8 cellular contexts compared by ENCODE assay signal in genomic region chr1:35882586-35882944, GRCh38. TPM values are rescaled to one million over a fixed set of nuclear protein-coding genes. Genes with fewer than 3 reads are reported as not detected.
DNase-seq lines count a peak whose midpoint lies in the region; ATAC-seq and TF ChIP-seq lines count a peak whose summit lies in the region.

No MANE protein-coding gene starts in this region.

- no peak for DNase-seq in activated naive CD4-positive, alpha-beta T cell (lab: John Stamatoyannopoulos, UW)
- DNase-seq in body of pancreas (peak in 2 of 4 donors; percentile 8 to 12), memory B cell (ENCODE audit: low spot score in 2 of 2) (no peak), type B pancreatic cell (ENCODE audit: extremely low spot score, unreplicated experiment) (no peak), NCI-H1436 treated with DMSO at 0.1 percent for 48 hours (lab: John Stamatoyannopoulos, UW) (no peak), hepatic stellate cell (ENCODE audit: low spot score) (no peak), NCI-H345 (lab: John Stamatoyannopoulos, UW) (no peak)

- ATAC-seq in body of pancreas (no peak), memory B cell (ENCODE audit: low read depth) (no peak)

- peak overlapping the region; percentile 79 for H3K27ac Mint-ChIP-seq in activated naive CD4-positive, alpha-beta T cell treated with anti-CD3 and anti-CD28 coated beads, Interleukin-2, amount 50 U/mL, for 24 hours
- H3K27ac Mint-ChIP-seq in memory B cell (peak overlapping the region; percentile 93), type B pancreatic cell (no peak overlapping the region)

- peaks cover 30% of the 10 kb centered on the region for H3K4me1 ChIP-seq in body of pancreas

- peaks cover 52% of the 10 kb centered on the region for H3K4me1 Mint-ChIP-seq in activated naive CD4-positive, alpha-beta T cell treated with anti-CD3 and anti-CD28 coated beads, Interleukin-2, amount 50 U/mL, for 24 hours
- H3K4me1 Mint-ChIP-seq in memory B cell, result peaks cover 37% of the 10 kb centered on the region
- peaks cover 32% of the 10 kb centered on the region for H3K4me1 Mint-ChIP-seq in type B pancreatic cell (ENCODE audit: unreplicated experiment)

- TF ChIP-seq CTCF in body of pancreas (IDR thresholded peaks at IDR 0.05), result no peak
- TF ChIP-seq CTCF in type B pancreatic cell (conservative IDR thresholded peaks at IDR 0.05), result no peak

- 44 to 48% methylated on average over 14 to 16 of the region's 16 CpGs for WGBS in body of pancreas, 2 donors

- H3K9me3 ChIP-seq in body of pancreas, result no peaks in the 10 kb centered on the region

- intact Hi-C loops in body of pancreas (cut with DNase I), result no loop called here

- no peak overlapping the region for H3K4me3 ChIP-seq in body of pancreas

- H3K27ac ChIP-seq in body of pancreas, result peak overlapping the region in 3 of 4 donors; percentile 66 to 85 (median 77)

- H3K27me3 ChIP-seq in body of pancreas, result no peaks in the 10 kb centered on the region

- no peak for TF ChIP-seq POLR2A in body of pancreas (IDR thresholded peaks at IDR 0.05)

- no peaks in the 10 kb centered on the region for H3K9me3 Mint-ChIP-seq in activated naive CD4-positive, alpha-beta T cell treated with anti-CD3 and anti-CD28 coated beads, Interleukin-2, amount 50 U/mL, for 24 hours
- H3K9me3 Mint-ChIP-seq in memory B cell, result no peaks in the 10 kb centered on the region
- H3K9me3 Mint-ChIP-seq in type B pancreatic cell, result no peaks in the 10 kb centered on the region

- no peaks in the 10 kb centered on the region for H3K36me3 Mint-ChIP-seq in activated naive CD4-positive, alpha-beta T cell treated with anti-CD3 and anti-CD28 coated beads, Interleukin-2, amount 50 U/mL, for 24 hours
- H3K36me3 Mint-ChIP-seq in memory B cell (no peaks in the 10 kb centered on the region), type B pancreatic cell (no peaks in the 10 kb centered on the region)

- no peaks in the 10 kb centered on the region for H3K36me3 ChIP-seq in body of pancreas (replicated peaks in 1 of 2; ENCODE audit: insufficient read depth in 1 of 2, low read depth in 2 of 2)

- peak overlapping the region; percentile 23 for H3K4me3 Mint-ChIP-seq in activated naive CD4-positive, alpha-beta T cell treated with anti-CD3 and anti-CD28 coated beads, Interleukin-2, amount 50 U/mL, for 24 hours
- H3K4me3 Mint-ChIP-seq in memory B cell (peak overlapping the region; percentile 98), type B pancreatic cell (peak overlapping the region; percentile 68)

- no peaks in the 10 kb centered on the region for H3K27me3 Mint-ChIP-seq in activated naive CD4-positive, alpha-beta T cell treated with anti-CD3 and anti-CD28 coated beads, Interleukin-2, amount 50 U/mL, for 24 hours
- peaks cover 1% of the 10 kb centered on the region for H3K27me3 Mint-ChIP-seq in memory B cell
- H3K27me3 Mint-ChIP-seq in type B pancreatic cell, result peaks cover 3% of the 10 kb centered on the region

RNA-seq across cellular contexts. Expression of gene AGO1, which starts 0.4 kb away (rescaled TPM):
- total RNA-seq in body of pancreas (10 to 100 TPM in 1 of 2 donors, 1 to 10 TPM in 1; 5.6 to 13.2 TPM), type B pancreatic cell (ENCODE audit: low replicate concordance) (37.3 and 47.7 TPM in 2 replicates)

RNA-seq across cellular contexts. Expression of gene AGO3, which starts 48.3 kb away (rescaled TPM):
- total RNA-seq in body of pancreas, result 10 to 100 TPM; 10.9 to 12.2 TPM
- total RNA-seq in type B pancreatic cell (ENCODE audit: low replicate concordance), result 20.1 and 30.6 TPM in 2 replicates

Comparison
In these comparisons a context has a peak if more than half of its experiments do, and no peak if none do; other contexts are left out.
1. H3K4me3 Mint-ChIP-seq: peak in every context shown above with its lines; median percentile 98 in memory B cell; 68 in type B pancreatic cell; 23 in activated naive CD4-positive, alpha-beta T cell treated with anti-CD3 and anti-CD28 coated beads, Interleukin-2, amount 50 U/mL, for 24 hours.